ENCODE assay signal across 1 cellular context in the genomic region with DNA sequence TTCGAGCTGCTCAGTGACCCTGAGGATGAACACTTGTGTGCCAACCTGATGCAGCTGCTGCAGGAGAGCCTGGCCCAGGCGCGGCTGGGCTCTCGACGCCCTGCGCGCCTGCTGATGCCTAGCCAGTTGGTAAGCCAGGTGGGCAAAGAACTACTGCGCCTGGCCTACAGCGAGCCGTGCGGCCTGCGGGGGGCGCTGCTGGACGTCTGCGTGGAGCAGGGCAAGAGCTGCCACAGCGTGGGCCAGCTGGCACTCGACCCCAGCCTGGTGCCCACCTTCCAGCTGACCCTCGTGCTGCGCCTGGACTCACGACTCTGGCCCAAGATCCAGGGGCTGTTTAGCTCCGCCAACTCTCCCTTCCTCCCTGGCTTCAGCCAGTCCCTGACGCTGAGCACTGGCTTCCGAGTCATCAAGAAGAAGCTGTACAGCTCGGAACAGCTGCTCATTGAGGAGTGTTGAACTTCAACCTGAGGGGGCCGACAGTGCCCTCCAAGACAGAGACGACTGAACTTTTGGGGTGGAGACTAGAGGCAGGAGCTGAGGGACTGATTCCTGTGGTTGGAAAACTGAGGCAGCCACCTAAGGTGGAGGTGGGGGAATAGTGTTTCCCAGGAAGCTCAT.
TF ChIP-seq lines count a peak whose summit lies in the region.

No MANE protein-coding gene starts in this region.

TF ChIP-seq in K562, 482 proteins besides CTCF, POLR2A, EP300 and RAD21 (continued from another document and continues in another):
- TF ChIP-seq, protein P1, sequence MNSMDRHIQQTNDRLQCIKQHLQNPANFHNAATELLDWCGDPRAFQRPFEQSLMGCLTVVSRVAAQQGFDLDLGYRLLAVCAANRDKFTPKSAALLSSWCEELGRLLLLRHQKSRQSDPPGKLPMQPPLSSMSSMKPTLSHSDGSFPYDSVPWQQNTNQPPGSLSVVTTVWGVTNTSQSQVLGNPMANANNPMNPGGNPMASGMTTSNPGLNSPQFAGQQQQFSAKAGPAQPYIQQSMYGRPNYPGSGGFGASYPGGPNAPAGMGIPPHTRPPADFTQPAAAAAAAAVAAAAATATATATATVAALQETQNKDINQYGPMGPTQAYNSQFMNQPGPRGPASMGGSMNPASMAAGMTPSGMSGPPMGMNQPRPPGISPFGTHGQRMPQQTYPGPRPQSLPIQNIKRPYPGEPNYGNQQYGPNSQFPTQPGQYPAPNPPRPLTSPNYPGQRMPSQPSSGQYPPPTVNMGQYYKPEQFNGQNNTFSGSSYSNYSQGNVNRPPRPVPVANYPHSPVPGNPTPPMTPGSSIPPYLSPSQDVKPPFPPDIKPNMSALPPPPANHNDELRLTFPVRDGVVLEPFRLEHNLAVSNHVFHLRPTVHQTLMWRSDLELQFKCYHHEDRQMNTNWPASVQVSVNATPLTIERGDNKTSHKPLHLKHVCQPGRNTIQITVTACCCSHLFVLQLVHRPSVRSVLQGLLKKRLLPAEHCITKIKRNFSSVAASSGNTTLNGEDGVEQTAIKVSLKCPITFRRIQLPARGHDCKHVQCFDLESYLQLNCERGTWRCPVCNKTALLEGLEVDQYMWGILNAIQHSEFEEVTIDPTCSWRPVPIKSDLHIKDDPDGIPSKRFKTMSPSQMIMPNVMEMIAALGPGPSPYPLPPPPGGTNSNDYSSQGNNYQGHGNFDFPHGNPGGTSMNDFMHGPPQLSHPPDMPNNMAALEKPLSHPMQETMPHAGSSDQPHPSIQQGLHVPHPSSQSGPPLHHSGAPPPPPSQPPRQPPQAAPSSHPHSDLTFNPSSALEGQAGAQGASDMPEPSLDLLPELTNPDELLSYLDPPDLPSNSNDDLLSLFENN (IDR thresholded peaks at IDR 0.05; ENCODE audit: low read depth in 2 of 2, low read length in 2 of 2), result no peak
- TF ChIP-seq PHB2 (IDR thresholded peaks at IDR 0.05; ENCODE audit: low read depth) (no peak), NR2C1 (IDR thresholded peaks at IDR 0.05) (no peak), NR2C1 (tag; IDR thresholded peaks at IDR 0.05) (peak; percentile 23; the same call in 1 of the 2 replicates), SNRNP70 (optimal IDR thresholded peaks at IDR 0.05; ENCODE audit: low read depth, low read length) (no peak), NFRKB (IDR thresholded peaks at IDR 0.05; ENCODE audit: low read depth) (no peak), EWSR1 (IDR thresholded peaks at IDR 0.05; ENCODE audit: borderline replicate concordance, low read depth, partially characterized antibody) (no peak), ZNF408 (CRISPR knock-in tag; IDR thresholded peaks at IDR 0.05; ENCODE audit: low read depth) (no peak), SRSF9 (IDR thresholded peaks at IDR 0.05; ENCODE audit: borderline replicate concordance, low read depth, low read length) (no peak), BDP1 (IDR thresholded peaks at IDR 0.05; ENCODE audit: insufficient read depth, insufficient read length) (no peak), BMI1 (IDR thresholded peaks at IDR 0.05; ENCODE audit: low read length) (no peak), GABPB2 (CRISPR knock-in tag; conservative IDR thresholded peaks at IDR 0.05) (no peak), SIN3A (IDR thresholded peaks at IDR 0.05; ENCODE audit: borderline replicate concordance in 2 of 2, control insufficient read depth in 1 of 2, low read depth in 2 of 2, low read length in 2 of 2) (no peak; a peak in 1 of 4 replicates), C11orf30 (IDR thresholded peaks at IDR 0.05; ENCODE audit: low read depth) (no peak), ETV1 (tag; conservative IDR thresholded peaks at IDR 0.05; ENCODE audit: low read depth) (no peak), POLR2AphosphoS2 (IDR thresholded peaks at IDR 0.05; ENCODE audit: low read length) (peak; percentile 39), ZNF766 (CRISPR knock-in tag; conservative IDR thresholded peaks at IDR 0.05) (no peak), CEBPG (CRISPR knock-in tag; IDR thresholded peaks at IDR 0.05) (peak; percentile 56; the same call in 1 of the 2 replicates), CEBPG (tag; conservative IDR thresholded peaks at IDR 0.05 in 1 of 2, IDR thresholded peaks at IDR 0.05 in 1 of 2) (no peak), ZSCAN29 (IDR thresholded peaks at IDR 0.05) (no peak), THRAP3 (IDR thresholded peaks at IDR 0.05; ENCODE audit: borderline replicate concordance) (no peak), TCF3 (CRISPR knock-in tag; IDR thresholded peaks at IDR 0.05) (no peak), MXI1 (IDR thresholded peaks at IDR 0.05; ENCODE audit: low read depth, low read length) (no peak), NRF1 (conservative IDR thresholded peaks at IDR 0.05 in 1 of 2, IDR thresholded peaks at IDR 0.05 in 1 of 2) (0 out of 4 replicates have a peak, but pooled peaks of 1 of the 2 experiments have one; percentile 14), CAMTA2 (CRISPR knock-in tag; conservative IDR thresholded peaks at IDR 0.05) (no peak), ZNF133 (CRISPR knock-in tag; IDR thresholded peaks at IDR 0.05) (no peak), ZNF445 (CRISPR knock-in tag; IDR thresholded peaks at IDR 0.05; ENCODE audit: low read depth) (no peak), ZNF584 (CRISPR knock-in tag; IDR thresholded peaks at IDR 0.05; ENCODE audit: low read depth) (no peak), ZBTB17 (CRISPR knock-in tag; IDR thresholded peaks at IDR 0.05) (peak; percentile 76; the same call in 1 of the 2 replicates), NELFE (IDR thresholded peaks at IDR 0.05; ENCODE audit: insufficient read depth, insufficient read length) (no peak), RFX7 (CRISPR knock-in tag; IDR thresholded peaks at IDR 0.05) (no peak), CBFA2T2 (conservative IDR thresholded peaks at IDR 0.05) (no peak), NEUROD1 (IDR thresholded peaks at IDR 0.05; ENCODE audit: borderline replicate concordance, low read depth, low read length, partially characterized antibody) (no peak), ZNF140 (CRISPR knock-in tag; IDR thresholded peaks at IDR 0.05) (no peak), CBX3 (IDR thresholded peaks at IDR 0.05; ENCODE audit: borderline replicate concordance in 1 of 2, low read length in 2 of 2) (no peak), ARID1B (IDR thresholded peaks at IDR 0.05) (no peak), TAF9B (IDR thresholded peaks at IDR 0.05; ENCODE audit: partially characterized antibody) (no peak), ZNF239 (CRISPR knock-in tag; IDR thresholded peaks at IDR 0.05) (peak; percentile 49; the same call in 1 of the 2 replicates), PCBP1 (IDR thresholded peaks at IDR 0.05; ENCODE audit: low read depth, low read length, poor library complexity, severe bottlenecking) (no peak), NFATC3 (IDR thresholded peaks at IDR 0.05) (no peak), CHD1 (IDR thresholded peaks at IDR 0.05; ENCODE audit: low read length) (peak; percentile 62), KDM2B (CRISPR knock-in tag; IDR thresholded peaks at IDR 0.05) (peak; percentile 38; the same call in 1 of the 2 replicates), TGIF2 (CRISPR knock-in tag; IDR thresholded peaks at IDR 0.05) (no peak; the same call in 1 of the 2 replicates), ZNF347 (CRISPR knock-in tag; IDR thresholded peaks at IDR 0.05; ENCODE audit: low read depth) (no peak), TEAD4 (IDR thresholded peaks at IDR 0.05; ENCODE audit: low read length) (no peak), TEAD4 (CRISPR knock-in tag; IDR thresholded peaks at IDR 0.05; ENCODE audit: borderline replicate concordance) (peak; percentile 56; the same call in 1 of the 2 replicates), GABPA (tag; conservative IDR thresholded peaks at IDR 0.05; ENCODE audit: low read depth) (no peak), ZNF785 (CRISPR knock-in tag; IDR thresholded peaks at IDR 0.05) (no peak)
- TF ChIP-seq, protein P2, sequence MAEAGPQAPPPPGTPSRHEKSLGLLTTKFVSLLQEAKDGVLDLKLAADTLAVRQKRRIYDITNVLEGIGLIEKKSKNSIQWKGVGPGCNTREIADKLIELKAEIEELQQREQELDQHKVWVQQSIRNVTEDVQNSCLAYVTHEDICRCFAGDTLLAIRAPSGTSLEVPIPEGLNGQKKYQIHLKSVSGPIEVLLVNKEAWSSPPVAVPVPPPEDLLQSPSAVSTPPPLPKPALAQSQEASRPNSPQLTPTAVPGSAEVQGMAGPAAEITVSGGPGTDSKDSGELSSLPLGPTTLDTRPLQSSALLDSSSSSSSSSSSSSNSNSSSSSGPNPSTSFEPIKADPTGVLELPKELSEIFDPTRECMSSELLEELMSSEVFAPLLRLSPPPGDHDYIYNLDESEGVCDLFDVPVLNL (CRISPR knock-in tag; IDR thresholded peaks at IDR 0.05; ENCODE audit: low read depth), result peak; percentile 20; the same call in 1 of the 2 replicates
- TF ChIP-seq, protein P3, sequence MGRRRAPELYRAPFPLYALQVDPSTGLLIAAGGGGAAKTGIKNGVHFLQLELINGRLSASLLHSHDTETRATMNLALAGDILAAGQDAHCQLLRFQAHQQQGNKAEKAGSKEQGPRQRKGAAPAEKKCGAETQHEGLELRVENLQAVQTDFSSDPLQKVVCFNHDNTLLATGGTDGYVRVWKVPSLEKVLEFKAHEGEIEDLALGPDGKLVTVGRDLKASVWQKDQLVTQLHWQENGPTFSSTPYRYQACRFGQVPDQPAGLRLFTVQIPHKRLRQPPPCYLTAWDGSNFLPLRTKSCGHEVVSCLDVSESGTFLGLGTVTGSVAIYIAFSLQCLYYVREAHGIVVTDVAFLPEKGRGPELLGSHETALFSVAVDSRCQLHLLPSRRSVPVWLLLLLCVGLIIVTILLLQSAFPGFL (CRISPR knock-in tag; IDR thresholded peaks at IDR 0.05), result no peak
- TF ChIP-seq, protein P4, sequence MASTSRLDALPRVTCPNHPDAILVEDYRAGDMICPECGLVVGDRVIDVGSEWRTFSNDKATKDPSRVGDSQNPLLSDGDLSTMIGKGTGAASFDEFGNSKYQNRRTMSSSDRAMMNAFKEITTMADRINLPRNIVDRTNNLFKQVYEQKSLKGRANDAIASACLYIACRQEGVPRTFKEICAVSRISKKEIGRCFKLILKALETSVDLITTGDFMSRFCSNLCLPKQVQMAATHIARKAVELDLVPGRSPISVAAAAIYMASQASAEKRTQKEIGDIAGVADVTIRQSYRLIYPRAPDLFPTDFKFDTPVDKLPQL (IDR thresholded peaks at IDR 0.05; ENCODE audit: extremely low read depth, insufficient read length), result no peak
- TF ChIP-seq, protein P5, sequence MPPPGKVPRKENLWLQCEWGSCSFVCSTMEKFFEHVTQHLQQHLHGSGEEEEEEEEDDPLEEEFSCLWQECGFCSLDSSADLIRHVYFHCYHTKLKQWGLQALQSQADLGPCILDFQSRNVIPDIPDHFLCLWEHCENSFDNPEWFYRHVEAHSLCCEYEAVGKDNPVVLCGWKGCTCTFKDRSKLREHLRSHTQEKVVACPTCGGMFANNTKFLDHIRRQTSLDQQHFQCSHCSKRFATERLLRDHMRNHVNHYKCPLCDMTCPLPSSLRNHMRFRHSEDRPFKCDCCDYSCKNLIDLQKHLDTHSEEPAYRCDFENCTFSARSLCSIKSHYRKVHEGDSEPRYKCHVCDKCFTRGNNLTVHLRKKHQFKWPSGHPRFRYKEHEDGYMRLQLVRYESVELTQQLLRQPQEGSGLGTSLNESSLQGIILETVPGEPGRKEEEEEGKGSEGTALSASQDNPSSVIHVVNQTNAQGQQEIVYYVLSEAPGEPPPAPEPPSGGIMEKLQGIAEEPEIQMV (tag; conservative IDR thresholded peaks at IDR 0.05; ENCODE audit: low read depth), result no peak
- TF ChIP-seq, protein P6, sequence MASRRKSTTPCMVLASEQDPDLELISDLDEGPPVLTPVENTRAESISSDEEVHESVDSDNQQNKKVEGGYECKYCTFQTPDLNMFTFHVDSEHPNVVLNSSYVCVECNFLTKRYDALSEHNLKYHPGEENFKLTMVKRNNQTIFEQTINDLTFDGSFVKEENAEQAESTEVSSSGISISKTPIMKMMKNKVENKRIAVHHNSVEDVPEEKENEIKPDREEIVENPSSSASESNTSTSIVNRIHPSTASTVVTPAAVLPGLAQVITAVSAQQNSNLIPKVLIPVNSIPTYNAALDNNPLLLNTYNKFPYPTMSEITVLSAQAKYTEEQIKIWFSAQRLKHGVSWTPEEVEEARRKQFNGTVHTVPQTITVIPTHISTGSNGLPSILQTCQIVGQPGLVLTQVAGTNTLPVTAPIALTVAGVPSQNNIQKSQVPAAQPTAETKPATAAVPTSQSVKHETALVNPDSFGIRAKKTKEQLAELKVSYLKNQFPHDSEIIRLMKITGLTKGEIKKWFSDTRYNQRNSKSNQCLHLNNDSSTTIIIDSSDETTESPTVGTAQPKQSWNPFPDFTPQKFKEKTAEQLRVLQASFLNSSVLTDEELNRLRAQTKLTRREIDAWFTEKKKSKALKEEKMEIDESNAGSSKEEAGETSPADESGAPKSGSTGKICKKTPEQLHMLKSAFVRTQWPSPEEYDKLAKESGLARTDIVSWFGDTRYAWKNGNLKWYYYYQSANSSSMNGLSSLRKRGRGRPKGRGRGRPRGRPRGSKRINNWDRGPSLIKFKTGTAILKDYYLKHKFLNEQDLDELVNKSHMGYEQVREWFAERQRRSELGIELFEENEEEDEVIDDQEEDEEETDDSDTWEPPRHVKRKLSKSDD (conservative IDR thresholded peaks at IDR 0.05; ENCODE audit: low read length), result no peak
- TF ChIP-seq, protein P7, sequence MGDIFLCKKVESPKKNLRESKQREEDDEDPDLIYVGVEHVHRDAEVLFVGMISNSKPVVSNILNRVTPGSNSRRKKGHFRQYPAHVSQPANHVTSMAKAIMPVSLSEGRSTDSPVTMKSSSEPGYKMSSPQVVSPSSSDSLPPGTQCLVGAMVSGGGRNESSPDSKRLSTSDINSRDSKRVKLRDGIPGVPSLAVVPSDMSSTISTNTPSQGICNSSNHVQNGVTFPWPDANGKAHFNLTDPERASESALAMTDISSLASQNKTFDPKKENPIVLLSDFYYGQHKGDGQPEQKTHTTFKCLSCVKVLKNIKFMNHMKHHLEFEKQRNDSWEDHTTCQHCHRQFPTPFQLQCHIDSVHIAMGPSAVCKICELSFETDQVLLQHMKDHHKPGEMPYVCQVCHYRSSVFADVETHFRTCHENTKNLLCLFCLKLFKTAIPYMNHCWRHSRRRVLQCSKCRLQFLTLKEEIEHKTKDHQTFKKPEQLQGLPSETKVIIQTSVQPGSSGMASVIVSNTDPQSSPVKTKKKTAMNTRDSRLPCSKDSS (IDR thresholded peaks at IDR 0.05; ENCODE audit: low read depth, partially characterized antibody), result no peak
- TF ChIP-seq, protein P8, sequence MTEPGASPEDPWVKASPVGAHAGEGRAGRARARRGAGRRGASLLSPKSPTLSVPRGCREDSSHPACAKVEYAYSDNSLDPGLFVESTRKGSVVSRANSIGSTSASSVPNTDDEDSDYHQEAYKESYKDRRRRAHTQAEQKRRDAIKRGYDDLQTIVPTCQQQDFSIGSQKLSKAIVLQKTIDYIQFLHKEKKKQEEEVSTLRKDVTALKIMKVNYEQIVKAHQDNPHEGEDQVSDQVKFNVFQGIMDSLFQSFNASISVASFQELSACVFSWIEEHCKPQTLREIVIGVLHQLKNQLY (CRISPR knock-in tag; conservative IDR thresholded peaks at IDR 0.05), result no peak
- TF ChIP-seq, protein P9, sequence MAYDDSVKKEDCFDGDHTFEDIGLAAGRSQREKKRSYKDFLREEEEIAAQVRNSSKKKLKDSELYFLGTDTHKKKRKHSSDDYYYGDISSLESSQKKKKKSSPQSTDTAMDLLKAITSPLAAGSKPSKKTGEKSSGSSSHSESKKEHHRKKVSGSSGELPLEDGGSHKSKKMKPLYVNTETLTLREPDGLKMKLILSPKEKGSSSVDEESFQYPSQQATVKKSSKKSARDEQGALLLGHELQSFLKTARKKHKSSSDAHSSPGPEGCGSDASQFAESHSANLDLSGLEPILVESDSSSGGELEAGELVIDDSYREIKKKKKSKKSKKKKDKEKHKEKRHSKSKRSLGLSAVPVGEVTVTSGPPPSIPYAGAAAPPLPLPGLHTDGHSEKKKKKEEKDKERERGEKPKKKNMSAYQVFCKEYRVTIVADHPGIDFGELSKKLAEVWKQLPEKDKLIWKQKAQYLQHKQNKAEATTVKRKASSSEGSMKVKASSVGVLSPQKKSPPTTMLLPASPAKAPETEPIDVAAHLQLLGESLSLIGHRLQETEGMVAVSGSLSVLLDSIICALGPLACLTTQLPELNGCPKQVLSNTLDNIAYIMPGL (CRISPR knock-in tag; IDR thresholded peaks at IDR 0.05), result no peak; the same call in 1 of the 2 replicates
